In the genomic region with DNA sequence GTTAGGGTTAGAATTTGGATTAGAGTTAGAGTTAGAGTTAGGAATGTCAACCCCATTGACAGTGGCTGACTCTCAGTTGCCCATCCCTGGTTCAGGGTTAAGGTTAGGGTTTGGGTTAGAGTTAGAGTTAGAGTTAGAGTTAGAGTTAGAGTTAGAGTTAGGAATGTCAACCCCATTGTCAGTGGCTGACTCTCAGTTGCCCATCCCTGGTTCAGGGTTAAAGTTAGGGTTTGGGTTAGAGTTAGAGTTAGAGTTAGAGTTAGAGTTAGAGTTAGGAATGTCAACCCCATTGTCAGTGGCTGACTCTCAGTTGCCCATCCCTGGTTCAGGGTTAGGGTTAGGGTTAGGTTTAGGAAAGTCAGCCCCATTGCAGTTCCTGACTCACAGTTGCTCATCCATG, we compare ENCODE assay signal across 9 cellular contexts. TPM values are rescaled to one million over a fixed set of nuclear protein-coding genes. Genes with fewer than 3 reads are reported as not detected.
"Had no signal": no experiment of that assay in that cellular context is flagged by ENCODE, and none has a peak within 500 bp of the region (broad histone marks: within the 10 kb centered on the region; RNA-seq: fewer than 3 reads in every experiment).

No MANE protein-coding gene starts in this region.

RNA-seq across cellular contexts. Expression of a gene that starts 8.6 kb away (rescaled TPM):
- total RNA-seq: PC-3, Peyer's patch, Right ventricle myocardium inferior, Right ventricle myocardium superior, RPMI7951, SJCRH30, SJSA1, SK-MEL-5 had no signal
- polyA plus RNA-seq: SK-N-SH had no signal
